ENCODE assay signal across 1 cellular context in genomic region chr2:18500333-18500732, GRCh38.
TF ChIP-seq lines count a peak whose summit lies in the region.

No MANE protein-coding gene starts in this region.

TF ChIP-seq in SK-N-SH, 30 proteins besides CTCF, POLR2A, EP300 and RAD21 (continued from another document):
- TF ChIP-seq, protein P1, sequence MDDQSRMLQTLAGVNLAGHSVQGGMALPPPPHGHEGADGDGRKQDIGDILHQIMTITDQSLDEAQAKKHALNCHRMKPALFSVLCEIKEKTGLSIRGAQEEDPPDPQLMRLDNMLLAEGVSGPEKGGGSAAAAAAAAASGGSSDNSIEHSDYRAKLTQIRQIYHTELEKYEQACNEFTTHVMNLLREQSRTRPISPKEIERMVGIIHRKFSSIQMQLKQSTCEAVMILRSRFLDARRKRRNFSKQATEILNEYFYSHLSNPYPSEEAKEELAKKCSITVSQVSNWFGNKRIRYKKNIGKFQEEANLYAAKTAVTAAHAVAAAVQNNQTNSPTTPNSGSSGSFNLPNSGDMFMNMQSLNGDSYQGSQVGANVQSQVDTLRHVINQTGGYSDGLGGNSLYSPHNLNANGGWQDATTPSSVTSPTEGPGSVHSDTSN (IDR thresholded peaks at IDR 0.05) = 0 out of 2 replicates have a peak, but pooled peaks have one; percentile 20
- TF ChIP-seq SIN3A (IDR thresholded peaks at IDR 0.05; ENCODE audit: borderline replicate concordance, low read depth, low read length) = no peak
- TF ChIP-seq MEF2A (IDR thresholded peaks at IDR 0.05; ENCODE audit: borderline replicate concordance, low read depth) = no peak
- TF ChIP-seq TAF1 (IDR thresholded peaks at IDR 0.05; ENCODE audit: borderline replicate concordance, low read depth, low read length) = no peak
TF ChIP-seq in SK-N-SH: peak in this region for 2.
